Comparison of ENCODE assay signal across 8 cellular contexts in genomic region chr7:1457949-1458675, GRCh38. TPM values are rescaled to one million over a fixed set of nuclear protein-coding genes. Genes with fewer than 3 reads are reported as not detected.
DNase-seq lines count a peak whose midpoint lies in the region; ATAC-seq, FAIRE-seq and TF ChIP-seq lines count a peak whose summit lies in the region.

No MANE protein-coding gene starts in this region.

- ATAC-seq in psoas muscle: no peak
- ATAC-seq in GM18870 (IDR thresholded peaks at IDR 0.05; ENCODE audit: unreplicated experiment): no peak
- ATAC-seq in GM21825 (IDR thresholded peaks at IDR 0.05; ENCODE audit: unreplicated experiment): no peak

- H3K4me1 ChIP-seq in esophagus muscularis mucosa (peaks cover 52 to 95% (median 93%) of the 10 kb centered on the region in 4 donors), psoas muscle (peaks cover 20% of the 10 kb centered on the region)

- CTCF ChIA-PET in RWPE1 (lab: Yijun Ruan, JAX): interaction anchor here (0.6 to 1.9 kb wide), 4 partner anchors 16 to 124 kb away, joined by 3 to 8 read pairs (median 4); no protein-coding TSS in a partner anchor

- peak overlapping the region; percentile 49 for H3K4me3 ChIP-seq in GM12865 (ENCODE audit: low read depth, low read length)
- H3K4me3 ChIP-seq in esophagus muscularis mucosa: peak overlapping the region; percentile 73 to 85 (median 78)
- H3K4me3 ChIP-seq in psoas muscle: peak overlapping the region; percentile 74

- 64% methylated on average over 11 of the region's 23 CpGs for WGBS in esophagus muscularis mucosa
- 29 to 39% (median 35%) methylated on average over 22 to 23 of the region's 23 CpGs for WGBS in psoas muscle, 3 donors

- H3K36me3 ChIP-seq in esophagus muscularis mucosa (no peaks in the 10 kb centered on the region), psoas muscle (ENCODE audit: insufficient read depth in 1 of 2, low read depth in 1 of 2) (no peaks in the 10 kb centered on the region)

- TF ChIP-seq CTCF in GM12865 (IDR thresholded peaks at IDR 0.05; ENCODE audit: insufficient read depth, low read depth, low read length, missing control alignments) (no peak), RWPE1 (conservative IDR thresholded peaks at IDR 0.05; ENCODE audit: low read depth) (no peak), esophagus muscularis mucosa (IDR thresholded peaks at IDR 0.05) (no peak), psoas muscle (IDR thresholded peaks at IDR 0.05) (no peak)

- POLR2A ChIA-PET in RWPE1 (lab: Yijun Ruan, JAX; ENCODE audit: low non-redundant PET): interaction anchor here (0.5 kb wide), 2 partner anchors 61 to 75 kb away, joined by 3 to 5 read pairs; no protein-coding TSS in a partner anchor

- H3K27ac ChIP-seq in RWPE1: peak overlapping the region; percentile 94
- peak overlapping the region; percentile 82 to 91 (median 85) for H3K27ac ChIP-seq in esophagus muscularis mucosa (replicated peaks in 1 of 4)
- H3K27ac ChIP-seq in psoas muscle: peak overlapping the region; percentile 82

- no peak for FAIRE-seq in H54 (lab: Jason Lieb, UNC)

- intact Hi-C loops in esophagus muscularis mucosa (cut with DNase I): no loop called here
- intact Hi-C loops in psoas muscle (cut with DNase I): no loop called here

- TF ChIP-seq POLR2A in esophagus muscularis mucosa (IDR thresholded peaks at IDR 0.05; ENCODE audit: low read depth) (no peak), H54 (IDR thresholded peaks at IDR 0.05; ENCODE audit: low read depth, low read length) (no peak)

- H3K9me3 ChIP-seq in esophagus muscularis mucosa: no peaks in the 10 kb centered on the region
- H3K9me3 ChIP-seq in psoas muscle: no peaks in the 10 kb centered on the region

- DNase-seq in GM12865 (ENCODE audit: low read depth) (no peak), RWPE1 (ENCODE audit: low spot score) (no peak), esophagus muscularis mucosa (ENCODE audit: extremely low spot score) (no peak), psoas muscle (no peak), SK-N-DZ (ENCODE audit: low spot score) (no peak), H54 (ENCODE audit: insufficient read length, low spot score) (no peak)

- H3K27me3 ChIP-seq in esophagus muscularis mucosa: no peaks in the 10 kb centered on the region
- H3K27me3 ChIP-seq in psoas muscle (ENCODE audit: insufficient read depth in 3 of 3, low read length in 2 of 3): no peaks in the 10 kb centered on the region

- TF ChIP-seq EP300 in esophagus muscularis mucosa (IDR thresholded peaks at IDR 0.05): no peak

RNA-seq across cellular contexts. Expression of gene MICALL2, which starts 1.2 kb away (rescaled TPM):
- total RNA-seq in esophagus muscularis mucosa (10 to 100 TPM in 3 of 4 donors, 1 to 10 TPM in 1; 9.1 to 18.3 (median 14.6) TPM), psoas muscle (10 to 100 TPM in 2 of 4 donors, 1 to 10 TPM in 2; 4.6 to 12.0 (median 8.9) TPM)
- polyA plus RNA-seq in psoas muscle: 10 to 100 TPM in 1 of 3 donors, 1 to 10 TPM in 2; 4.9 to 10.9 (median 5.0) TPM
- polyA plus RNA-seq in SK-N-DZ (2014; cell fraction: cytosol; rRNA removed): not detected in 2 replicates
- polyA plus RNA-seq in SK-N-DZ (2014; cell fraction: nucleus; rRNA removed): 0.18 and 1.5 TPM in 2 replicates

RNA-seq across cellular contexts. Expression of gene INTS1, which starts 46.1 kb away (rescaled TPM):
- total RNA-seq in esophagus muscularis mucosa: 10 to 100 TPM; 33.1 to 80.3 (median 48.0) TPM
- 10 to 100 TPM; 61.3 to 77.6 (median 68.9) TPM for total RNA-seq in psoas muscle
- polyA plus RNA-seq in psoas muscle: 10 to 100 TPM; 38.8 to 70.7 (median 44.0) TPM
- 42.2 and 44.8 TPM in 2 replicates for polyA plus RNA-seq in SK-N-DZ (2014; cell fraction: cytosol; rRNA removed)
- polyA plus RNA-seq in SK-N-DZ (2014; cell fraction: nucleus; rRNA removed): 127 and 147 TPM in 2 replicates
